In genomic region chr11:66491315-66491935, GRCh38 we compare ENCODE assay signal across 14 cellular contexts. TPM values are rescaled to one million over a fixed set of nuclear protein-coding genes. Genes with fewer than 3 reads are reported as not detected.
DNase-seq lines count a peak whose midpoint lies in the region; ATAC-seq and TF ChIP-seq lines count a peak whose summit lies in the region.
"Had no signal": no experiment of that assay in that cellular context is flagged by ENCODE, and none has a peak within 500 bp of the region (broad histone marks: within the 10 kb centered on the region; RNA-seq: fewer than 3 reads in every experiment).

No MANE protein-coding gene starts in this region.

- H3K9me3 ChIP-seq in Caco-2 (no peaks in the 10 kb centered on the region), neural cell (ENCODE audit: low read length) (no peaks in the 10 kb centered on the region)

- no peak overlapping the region for H3K4me2 ChIP-seq in neural cell (ENCODE audit: low read length)

- TF ChIP-seq RAD21 in neural cell (conservative IDR thresholded peaks at IDR 0.05), result no peak

- no peaks in the 10 kb centered on the region for H3K9me2 ChIP-seq in neural cell (ENCODE audit: insufficient read depth, low read length)

- ATAC-seq in left lobe of liver (no peak), GM18498 (IDR thresholded peaks at IDR 0.05; ENCODE audit: unreplicated experiment) (no peak)

- peaks cover 14% of the 10 kb centered on the region; the same call in 1 of the 2 replicates for H3K4me1 ChIP-seq in Caco-2

- CTCF ChIA-PET in Caco-2 (lab: Charles Lee), result interaction anchor here (0.6 to 2.3 kb wide), 12 partner anchors 11 to 441 kb away, joined by 3 to 31 read pairs (median 4); partner anchors contain the start of genes ACTN3, BBS1, CCDC87 and CCS

- H4K20me1 ChIP-seq in neural cell (ENCODE audit: insufficient read depth), result no peaks in the 10 kb centered on the region

- DNase-seq in Caco-2 (peak in 1 of 2 experiments; percentile 64), HuH-7 (ENCODE audit: low spot score) (peak; percentile 98), NCI-H128 (lab: John Stamatoyannopoulos, UW; ENCODE audit: unreplicated experiment) (no peak), left lobe of liver (ENCODE audit: low spot score) (no peak)
- no peak for DNase-seq in effector CD4-positive, alpha-beta T cell
- DNase-seq: activated naive CD4-positive, alpha-beta T cell treated with anti-CD3 and anti-CD28 coated beads, Interleukin-2, amount 10 ng/mL, durations not matched to agents 7 days and 5 days; effector memory CD4-positive, alpha-beta T cell; NCI-H2081; nucleus accumbens; stimulated activated CD4-positive, alpha-beta T cell treated with anti-CD3 and anti-CD28 coated beads, Interleukin-2, amount 100 ng/mL, for 48 hours; substantia nigra had no signal

- H3K36me3 ChIP-seq in Caco-2 (ENCODE audit: control insufficient read depth, insufficient read depth, low read length) (peaks cover 4% of the 10 kb centered on the region), neural cell (ENCODE audit: insufficient read depth, low read length) (no peaks in the 10 kb centered on the region)

- no peak overlapping the region for H3K9ac ChIP-seq in neural cell (ENCODE audit: low read length)

- H3K27ac Mint-ChIP-seq in Caco-2 (ENCODE audit: unreplicated experiment) (no peak overlapping the region), brain (no peak overlapping the region)
- H3K27ac Mint-ChIP-seq: activated naive CD4-positive, alpha-beta T cell treated with anti-CD3 and anti-CD28 coated beads, Interleukin-2, amount 10 ng/mL, durations not matched to agents 7 days and 5 days had no signal

- no TSS peak for BruUV-seq in Caco-2 (replicated peaks; lab: Mats Ljungman, UMichigan)

- no peak overlapping the region for H2AFZ ChIP-seq in neural cell (ENCODE audit: low read depth, low read length)

- intact Hi-C loops in Caco-2 (cut with micrococcal nuclease; ENCODE audit: unreplicated experiment), result no loop called here

- POLR2A ChIA-PET in Caco-2 (lab: Charles Lee), result interaction anchor here (0.6 to 1.1 kb wide), 4 partner anchors 11 to 974 kb away, joined by 3 to 4 read pairs (median 3); partner anchors contain the start of gene DPP3

- no peak overlapping the region for H3K4me3 Mint-ChIP-seq in Caco-2 (ENCODE audit: unreplicated experiment)
- H3K4me3 Mint-ChIP-seq in brain, result no peak overlapping the region
- H3K4me3 Mint-ChIP-seq: activated naive CD4-positive, alpha-beta T cell treated with anti-CD3 and anti-CD28 coated beads, Interleukin-2, amount 10 ng/mL, durations not matched to agents 7 days and 5 days had no signal

- H3K27me3 Mint-ChIP-seq in Caco-2 (ENCODE audit: insufficient read depth, unreplicated experiment) (no peaks in the 10 kb centered on the region), brain (no peaks in the 10 kb centered on the region)
- H3K27me3 Mint-ChIP-seq: activated naive CD4-positive, alpha-beta T cell treated with anti-CD3 and anti-CD28 coated beads, Interleukin-2, amount 10 ng/mL, durations not matched to agents 7 days and 5 days had no signal

- H3K27me3 ChIP-seq in Caco-2 (replicated peaks; ENCODE audit: control insufficient read depth, insufficient read depth, low read length), result no peaks in the 10 kb centered on the region
- no peaks in the 10 kb centered on the region for H3K27me3 ChIP-seq in neural cell (ENCODE audit: insufficient read depth, low read depth, low read length)

- H3K79me2 ChIP-seq in neural cell (replicated peaks; ENCODE audit: insufficient read depth, low read length), result no peaks in the 10 kb centered on the region

- H3K36me3 Mint-ChIP-seq in Caco-2 (ENCODE audit: insufficient read depth, unreplicated experiment) (peaks cover 44% of the 10 kb centered on the region), brain (peaks cover 19% of the 10 kb centered on the region)

- H3K4me1 Mint-ChIP-seq in Caco-2 (ENCODE audit: low read depth, unreplicated experiment), result no peaks in the 10 kb centered on the region
- H3K4me1 Mint-ChIP-seq in brain, result no peaks in the 10 kb centered on the region
- H3K4me1 Mint-ChIP-seq: activated naive CD4-positive, alpha-beta T cell treated with anti-CD3 and anti-CD28 coated beads, Interleukin-2, amount 10 ng/mL, durations not matched to agents 7 days and 5 days had no signal

- TF ChIP-seq EP300 in neural cell (conservative IDR thresholded peaks at IDR 0.05; ENCODE audit: poor library complexity, severe bottlenecking), result no peak

- H3F3A ChIP-seq in neural cell (ENCODE audit: insufficient read depth, low read length, poor library complexity, severe bottlenecking), result no peaks in the 10 kb centered on the region

- H3K9me3 Mint-ChIP-seq in Caco-2 (ENCODE audit: unreplicated experiment) (no peaks in the 10 kb centered on the region), brain (no peaks in the 10 kb centered on the region)
- H3K9me3 Mint-ChIP-seq: activated naive CD4-positive, alpha-beta T cell treated with anti-CD3 and anti-CD28 coated beads, Interleukin-2, amount 10 ng/mL, durations not matched to agents 7 days and 5 days had no signal

- no peak overlapping the region for H3K27ac ChIP-seq in neural cell (ENCODE audit: low read length)

- H3K4me3 ChIP-seq in Caco-2 (ENCODE audit: low read depth, low read length), result no peak overlapping the region
- H3K4me3 ChIP-seq in neural cell (ENCODE audit: low read length), result no peak overlapping the region

- TF ChIP-seq CTCF in Caco-2 (IDR thresholded peaks at IDR 0.05; ENCODE audit: insufficient read depth in 1 of 2, low read depth in 1 of 2, low read length in 1 of 2, severe bottlenecking in 1 of 2, unreplicated experiment in 1 of 2) (peak; percentile 77 to 92), brain (conservative IDR thresholded peaks at IDR 0.05) (peak; percentile 23 to 58), neural cell (IDR thresholded peaks at IDR 0.05; ENCODE audit: poor library complexity, severe bottlenecking) (peak; percentile 16)

TF ChIP-seq in neural cell, 6 proteins besides CTCF, POLR2A, EP300 and RAD21:
- no peak for TF ChIP-seq EZH2 (IDR thresholded peaks at IDR 0.05; ENCODE audit: borderline replicate concordance, insufficient read depth, low read length, poor library complexity, severe bottlenecking)
- no peak for TF ChIP-seq POLR2AphosphoS5 (IDR thresholded peaks at IDR 0.05)
- no peak for TF ChIP-seq REST (IDR thresholded peaks at IDR 0.05; ENCODE audit: borderline replicate concordance)
- TF ChIP-seq SMC3 (conservative IDR thresholded peaks at IDR 0.05; ENCODE audit: poor library complexity), result no peak
- TF ChIP-seq TAF1 (IDR thresholded peaks at IDR 0.05; ENCODE audit: low read depth), result no peak
- no peak for TF ChIP-seq MXI1 (conservative IDR thresholded peaks at IDR 0.05; ENCODE audit: poor library complexity, severe bottlenecking)

RNA-seq across cellular contexts. Expression of gene DPP3, which starts 11.2 kb away (rescaled TPM):
- 106 TPM in 2 replicates for total RNA-seq in Caco-2 (2022)
- 64.5 TPM for polyA plus RNA-seq in brain (ENCODE audit: insufficient read depth, low read depth, low replicate concordance)
- polyA plus RNA-seq in neural cell, result 56.2 and 71.7 TPM in 2 replicates
- 49.9 and 80.8 TPM in 2 replicates for polyA minus RNA-seq in neural cell
- 24.4 TPM for total RNA-seq in left lobe of liver

RNA-seq across cellular contexts. Expression of gene BBS1, which starts 19.0 kb away (rescaled TPM):
- total RNA-seq in Caco-2 (2022), result 47.1 and 50.0 TPM in 2 replicates
- polyA plus RNA-seq in brain (ENCODE audit: insufficient read depth, low read depth, low replicate concordance), result 53.7 TPM
- 55.1 and 69.5 TPM in 2 replicates for polyA plus RNA-seq in neural cell
- 69.6 and 84.2 TPM in 2 replicates for polyA minus RNA-seq in neural cell
- 11.6 TPM for total RNA-seq in left lobe of liver

RNA-seq across cellular contexts. Expression of gene PELI3, which starts 24.7 kb away (rescaled TPM):
- total RNA-seq in Caco-2 (2022) (21.0 and 21.1 TPM in 2 replicates), left lobe of liver (4.8 TPM)
- polyA plus RNA-seq in brain (ENCODE audit: insufficient read depth, low read depth, low replicate concordance) (27.7 TPM), neural cell (13.3 and 16.2 TPM in 2 replicates)
- polyA minus RNA-seq in neural cell, result 21.4 and 26.3 TPM in 2 replicates

RNA-seq across cellular contexts. Expression of gene MRPL11, which starts 52.8 kb away (rescaled TPM):
- total RNA-seq in Caco-2 (2022), result 201 and 206 TPM in 2 replicates
- 75.6 TPM for polyA plus RNA-seq in brain (ENCODE audit: insufficient read depth, low read depth, low replicate concordance)
- polyA plus RNA-seq in neural cell, result 50.9 and 54.3 TPM in 2 replicates
- polyA minus RNA-seq in neural cell, result 13.1 and 15.2 TPM in 2 replicates
- 28.5 TPM for total RNA-seq in left lobe of liver

RNA-seq across cellular contexts. Expression of gene ZDHHC24, which starts 54.4 kb away (rescaled TPM):
- total RNA-seq in Caco-2 (2022) (25.1 and 26.9 TPM in 2 replicates), left lobe of liver (6.9 TPM)
- polyA plus RNA-seq in brain (ENCODE audit: insufficient read depth, low read depth, low replicate concordance) (9.4 TPM), neural cell (14.9 and 15.9 TPM in 2 replicates)
- 10.5 and 12.4 TPM in 2 replicates for polyA minus RNA-seq in neural cell

Comparison
In these comparisons a context has a peak if more than half of its experiments do, and no peak if none do; other contexts are left out.
1. CTCF ChIP-seq: peak in every context shown above with its lines; median percentile 84 in Caco-2; 40 in brain; 16 in neural cell.